8 cellular contexts compared by ENCODE assay signal in genomic region chr2:85577386-85578242, GRCh38.
DNase-seq lines count a peak whose midpoint lies in the region; ATAC-seq and TF ChIP-seq lines count a peak whose summit lies in the region.

VAMP8 (plus strand) TSS chr2:85577586; CDS start chr2:85577647, 61 bp downstream.

- H3K4me1 ChIP-seq in KMS-11 (ENCODE audit: low read depth, poor library complexity, severe bottlenecking) (no peaks in the 10 kb centered on the region), mucosa of rectum (ENCODE audit: control insufficient read depth in 2 of 2, insufficient read depth in 2 of 2, low read length in 2 of 2) (peaks cover 16 to 21% of the 10 kb centered on the region in 2 donors)

- H2AFZ ChIP-seq in KMS-11 (ENCODE audit: low read depth) = peak within 1 kb of the TSS; percentile 3; the same call in 1 of the 2 replicates

- peaks cover 40% of the 10 kb centered on the region for H3K4me1 Mint-ChIP-seq in stimulated activated naive CD8-positive, alpha-beta T cell treated with anti-CD3 and anti-CD28 coated beads, Interleukin-15, Interleukin-2, amounts not matched to agents 100 ng/mL and 50 ng/mL, for 24 hours (ENCODE audit: low read depth)

- H3K36me3 Mint-ChIP-seq in stimulated activated naive CD8-positive, alpha-beta T cell treated with anti-CD3 and anti-CD28 coated beads, Interleukin-15, Interleukin-2, amounts not matched to agents 100 ng/mL and 50 ng/mL, for 24 hours (ENCODE audit: low read depth) = peaks cover 16% of the 10 kb centered on the region

- H3K4me3 ChIP-seq in KMS-11 (IDR thresholded peaks at IDR 0.05; ENCODE audit: insufficient read depth, low read depth, low read length) = no peak within 1 kb of the TSS
- H3K4me3 ChIP-seq in mucosa of rectum (ENCODE audit: low read length in 2 of 2) = peak within 1 kb of the TSS; percentile 92 to 94

- peak; percentile 54 for ATAC-seq in GM19455 (IDR thresholded peaks at IDR 0.05; ENCODE audit: unreplicated experiment)
- ATAC-seq in SK-N-SH treated with all-trans-retinoic acid at 6 μM for 48 hours = no peak

- peak within 1 kb of the TSS; percentile 73 for H3K27ac ChIP-seq in C4-2B
- H3K27ac ChIP-seq in KMS-11 = no peak within 1 kb of the TSS
- H3K27ac ChIP-seq in mucosa of rectum (ENCODE audit: low read depth in 2 of 2, low read length in 2 of 2) = peak within 1 kb of the TSS; percentile 91 to 93

- H3K9me3 ChIP-seq in mucosa of rectum (ENCODE audit: control insufficient read depth in 2 of 2, low read length in 2 of 2) = no peaks in the 10 kb centered on the region

- H3K27ac Mint-ChIP-seq in stimulated activated naive CD8-positive, alpha-beta T cell treated with anti-CD3 and anti-CD28 coated beads, Interleukin-15, Interleukin-2, amounts not matched to agents 100 ng/mL and 50 ng/mL, for 24 hours = peak within 1 kb of the TSS; percentile 86

- no peaks in the 10 kb centered on the region for H3K36me3 ChIP-seq in KMS-11 (ENCODE audit: insufficient read depth)
- H3K36me3 ChIP-seq in mucosa of rectum (ENCODE audit: control insufficient read depth in 2 of 2, insufficient read depth in 2 of 2, low read length in 2 of 2) = peaks cover 16 to 19% of the 10 kb centered on the region in 2 donors

- H3K9me3 Mint-ChIP-seq in stimulated activated naive CD8-positive, alpha-beta T cell treated with anti-CD3 and anti-CD28 coated beads, Interleukin-15, Interleukin-2, amounts not matched to agents 100 ng/mL and 50 ng/mL, for 24 hours = no peaks in the 10 kb centered on the region

- no peaks in the 10 kb centered on the region for H4K20me1 ChIP-seq in KMS-11 (ENCODE audit: insufficient read depth)

- peak within 1 kb of the TSS; percentile 97 for H3K4me3 Mint-ChIP-seq in stimulated activated naive CD8-positive, alpha-beta T cell treated with anti-CD3 and anti-CD28 coated beads, Interleukin-15, Interleukin-2, amounts not matched to agents 100 ng/mL and 50 ng/mL, for 24 hours

- H3K27me3 ChIP-seq in KMS-11 (ENCODE audit: insufficient read depth, low read depth) (peaks cover 13% of the 10 kb centered on the region; the same call in 1 of the 2 replicates), mucosa of rectum (ENCODE audit: control insufficient read depth in 2 of 2, insufficient read depth in 2 of 2, low read length in 2 of 2) (no peaks in the 10 kb centered on the region)

- no peak within 1 kb of the TSS for H3K4me2 ChIP-seq in KMS-11

- no peaks in the 10 kb centered on the region for H3K79me2 ChIP-seq in KMS-11 (ENCODE audit: insufficient read depth, low read depth)

- no peak within 1 kb of the TSS for H3K9ac ChIP-seq in KMS-11
- H3K9ac ChIP-seq in mucosa of rectum (ENCODE audit: low read depth in 1 of 2, low read length in 2 of 2) = peak within 1 kb of the TSS; percentile 89 to 92

- H3K27me3 Mint-ChIP-seq in stimulated activated naive CD8-positive, alpha-beta T cell treated with anti-CD3 and anti-CD28 coated beads, Interleukin-15, Interleukin-2, amounts not matched to agents 100 ng/mL and 50 ng/mL, for 24 hours = no peaks in the 10 kb centered on the region

- peak; percentile 68 for DNase-seq in activated CD4-positive, CD25-positive, alpha-beta regulatory T cell treated with anti-CD3 and anti-CD28 coated beads, Interleukin-2, amount 50 U/mL, for 72 hours
- peak; percentile 59 for DNase-seq in effector CD4-positive, alpha-beta T cell

- TF ChIP-seq CTCF in C4-2B (conservative IDR thresholded peaks at IDR 0.05) = no peak
- no peak for TF ChIP-seq CTCF in KMS-11 (conservative IDR thresholded peaks at IDR 0.05; ENCODE audit: low read depth, low read length)

TF ChIP-seq in SK-N-SH treated with all-trans-retinoic acid at 6 μM for 48 hours, 23 proteins besides CTCF, POLR2A, EP300 and RAD21:
- TF ChIP-seq TSHZ2 (CRISPR knock-in tag; IDR thresholded peaks at IDR 0.05) (no peak), ESRRG (CRISPR knock-in tag; IDR thresholded peaks at IDR 0.05) (no peak), POU6F1 (CRISPR knock-in tag; IDR thresholded peaks at IDR 0.05; ENCODE audit: borderline replicate concordance, low read depth) (no peak), OSR1 (CRISPR knock-in tag; IDR thresholded peaks at IDR 0.05) (no peak), ARNTL (CRISPR knock-in tag; IDR thresholded peaks at IDR 0.05; ENCODE audit: borderline replicate concordance, low read depth) (no peak), ZNF70 (CRISPR knock-in tag; IDR thresholded peaks at IDR 0.05) (no peak), ZNF8 (CRISPR knock-in tag; IDR thresholded peaks at IDR 0.05) (no peak), CSRNP3 (CRISPR knock-in tag; IDR thresholded peaks at IDR 0.05) (no peak), RARB (CRISPR knock-in tag; IDR thresholded peaks at IDR 0.05) (no peak), CSDC2 (CRISPR knock-in tag; IDR thresholded peaks at IDR 0.05) (no peak), TOX (CRISPR knock-in tag; IDR thresholded peaks at IDR 0.05; ENCODE audit: borderline replicate concordance) (no peak), CREB5 (CRISPR knock-in tag; IDR thresholded peaks at IDR 0.05; ENCODE audit: low read depth) (no peak)
